In genomic region chr14:64654072-64654899, GRCh38 we compare ENCODE assay signal across 8 cellular contexts. TPM values are rescaled to one million over a fixed set of nuclear protein-coding genes. Genes with fewer than 3 reads are reported as not detected.
A peak's percentile ranks its signal among the peaks of the same experiment; 100 is the strongest.
DNase-seq lines count a peak whose midpoint lies in the region; ATAC-seq and TF ChIP-seq lines count a peak whose summit lies in the region.

No MANE protein-coding gene starts in this region.

- intact Hi-C loops in uterus (cut with DNase I; ENCODE audit: low total_unique reads) = no loop called here

- TF ChIP-seq CTCF in AG04449 (IDR thresholded peaks at IDR 0.05; ENCODE audit: insufficient read depth, low read length, missing control alignments) (no peak), uterus (IDR thresholded peaks at IDR 0.05) (no peak)

- POLR2A ChIA-PET in AG04449 (lab: Yijun Ruan, JAX) = interaction anchor here (1.4 to 2.1 kb wide), 4 partner anchors 9 to 149 kb away, joined by 3 to 17 read pairs (median 14); partner anchors contain the start of genes HSPA2 and ZBTB1
- POLR2A ChIA-PET in activated CD8-positive, alpha-beta T cell treated with anti-CD3 and anti-CD28 coated beads, Interleukin-2, amount 10 ng/mL, durations not matched to agents 7 days and 5 days (lab: Charles Lee) = interaction anchor here (0.6 kb wide), 1 partner anchor 226 kb away, joined by 3 read pairs; no protein-coding TSS in a partner anchor

- peaks cover 18% of the 10 kb centered on the region for H3K4me1 Mint-ChIP-seq in activated CD8-positive, alpha-beta T cell treated with anti-CD3 and anti-CD28 coated beads, Interleukin-2, amount 10 ng/mL, durations not matched to agents 7 days and 5 days (ENCODE audit: low read depth)

- H3K36me3 ChIP-seq in uterus = no peaks in the 10 kb centered on the region

- DNase-seq in AG04449 (ENCODE audit: low read depth, low spot score) (peak; percentile 87), islet precursor cell (peak; percentile 51), uterus (no peak), amygdala (lab: John Stamatoyannopoulos, UW) (no peak), midbrain (lab: John Stamatoyannopoulos, UW) (no peak)
- peak; percentile 22 for DNase-seq in activated CD8-positive, alpha-beta T cell treated with anti-CD3 and anti-CD28 coated beads, Interleukin-2, amount 10 ng/mL, durations not matched to agents 7 days and 5 days

- no peak overlapping the region for H3K4me3 Mint-ChIP-seq in activated CD8-positive, alpha-beta T cell treated with anti-CD3 and anti-CD28 coated beads, Interleukin-2, amount 10 ng/mL, durations not matched to agents 7 days and 5 days

- peaks cover 0 to 10% of the 10 kb centered on the region in 2 donors for H3K4me1 ChIP-seq in uterus

- no peaks in the 10 kb centered on the region for H3K9me3 Mint-ChIP-seq in activated CD8-positive, alpha-beta T cell treated with anti-CD3 and anti-CD28 coated beads, Interleukin-2, amount 10 ng/mL, durations not matched to agents 7 days and 5 days (ENCODE audit: insufficient read depth)

- peaks cover 26% of the 10 kb centered on the region for H3K27me3 Mint-ChIP-seq in activated CD8-positive, alpha-beta T cell treated with anti-CD3 and anti-CD28 coated beads, Interleukin-2, amount 10 ng/mL, durations not matched to agents 7 days and 5 days (ENCODE audit: low read depth)

- CTCF ChIA-PET in AG04449 (lab: Yijun Ruan, JAX) = interaction anchor here (0.6 to 3.5 kb wide), 14 partner anchors 9 to 256 kb away, joined by 3 to 21 read pairs (median 3); partner anchors contain the start of gene HSPA2
- CTCF ChIA-PET in activated CD8-positive, alpha-beta T cell treated with anti-CD3 and anti-CD28 coated beads, Interleukin-2, amount 10 ng/mL, durations not matched to agents 7 days and 5 days (lab: Charles Lee) = interaction anchor here (0.9 to 1.6 kb wide), 4 partner anchors 9 to 143 kb away, joined by 3 to 14 read pairs (median 4); no protein-coding TSS in a partner anchor

- H3K27ac ChIP-seq in uterus = peak overlapping the region; percentile 59 to 71

- H3K27me3 ChIP-seq in uterus = no peaks in the 10 kb centered on the region

- peaks cover 2% of the 10 kb centered on the region for H3K36me3 Mint-ChIP-seq in activated CD8-positive, alpha-beta T cell treated with anti-CD3 and anti-CD28 coated beads, Interleukin-2, amount 10 ng/mL, durations not matched to agents 7 days and 5 days (ENCODE audit: low read depth)

- ATAC-seq in HG02759 (IDR thresholded peaks at IDR 0.05; ENCODE audit: unreplicated experiment) (peak; percentile 73), HG03097 (IDR thresholded peaks at IDR 0.05; ENCODE audit: low FRiP score, unreplicated experiment) (no peak)
- peak; percentile 44 for ATAC-seq in activated CD8-positive, alpha-beta T cell treated with anti-CD3 and anti-CD28 coated beads, Interleukin-2, amount 10 ng/mL, durations not matched to agents 7 days and 5 days

- TF ChIP-seq POLR2A in uterus (IDR thresholded peaks at IDR 0.05) = no peak

- no peak overlapping the region for H3K27ac Mint-ChIP-seq in activated CD8-positive, alpha-beta T cell treated with anti-CD3 and anti-CD28 coated beads, Interleukin-2, amount 10 ng/mL, durations not matched to agents 7 days and 5 days

- no peaks in the 10 kb centered on the region for H3K9me3 ChIP-seq in uterus

- H3K4me3 ChIP-seq in AG04449 (ENCODE audit: low read depth, low read length) = no peak overlapping the region
- H3K4me3 ChIP-seq in uterus = no peak overlapping the region

RNA-seq across cellular contexts. Expression of gene PLEKHG3, which starts 49.9 kb away (rescaled TPM):
- total RNA-seq in activated CD8-positive, alpha-beta T cell treated with anti-CD3 and anti-CD28 coated beads, Interleukin-2, amount 10 ng/mL, durations not matched to agents 7 days and 5 days = 1 to 10 TPM; 7.3 to 7.8 TPM
- 100 to 1,000 TPM in 1 of 4 donors, 10 to 100 TPM in 3; 40.5 to 178 (median 59.7) TPM for total RNA-seq in uterus

Comparison
In these comparisons a context has a peak if more than half of its experiments do, and no peak if none do; other contexts are left out.
1. DNase-seq: peak in AG04449 (single experiment), activated CD8-positive, alpha-beta T cell treated with anti-CD3 and anti-CD28 coated beads, Interleukin-2, amount 10 ng/mL, durations not matched to agents 7 days and 5 days (single experiment) and islet precursor cell (single experiment); none in uterus (0 of 2), amygdala (0 of 56) and midbrain (single experiment).
2. RNA of gene PLEKHG3, which starts 49.9 kb away (total RNA-seq): 40.5 to 178 TPM in uterus; 7.3 to 7.8 TPM in activated CD8-positive, alpha-beta T cell treated with anti-CD3 and anti-CD28 coated beads, Interleukin-2, amount 10 ng/mL, durations not matched to agents 7 days and 5 days; every median in the first group is over 4 times any median in the second.